ENCODE assay signal across 28 cellular contexts in the genomic region with DNA sequence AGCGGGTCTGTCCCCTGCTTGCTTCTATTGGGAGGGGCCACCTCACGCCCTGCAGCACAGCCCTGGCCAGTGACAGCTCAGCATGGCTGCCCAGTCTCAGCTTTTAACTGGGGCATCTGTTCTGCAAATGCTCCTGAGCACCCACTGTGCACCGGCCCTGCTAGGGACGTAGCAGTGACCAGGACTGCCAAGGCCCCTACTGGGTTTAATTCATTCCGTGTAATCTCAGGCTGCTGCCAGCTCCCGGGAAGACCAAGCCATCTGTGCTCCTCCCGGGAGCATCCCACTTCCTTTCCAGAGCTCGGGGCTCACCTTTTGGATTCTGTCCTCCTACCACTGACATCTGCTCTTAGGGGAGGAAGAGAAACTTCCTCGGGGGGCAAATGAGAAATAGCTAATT.
A peak's percentile ranks its signal among the peaks of the same experiment; 100 is the strongest.
DNase-seq lines count a peak whose midpoint lies in the region; ATAC-seq and TF ChIP-seq lines count a peak whose summit lies in the region.
"Had no signal": no experiment of that assay in that cellular context is flagged by ENCODE, and none has a peak within 500 bp of the region (broad histone marks: within the 10 kb centered on the region; RNA-seq: fewer than 3 reads in every experiment).

No MANE protein-coding gene starts in this region.

- H3K36me3 Mint-ChIP-seq in brain (no peaks in the 10 kb centered on the region), endodermal cell (ENCODE audit: low read depth) (no peaks in the 10 kb centered on the region)
- H3K36me3 Mint-ChIP-seq: CD8-positive, alpha-beta memory T cell had no signal

- H3K4me1 Mint-ChIP-seq in brain (peaks cover 34% of the 10 kb centered on the region), endodermal cell (no peaks in the 10 kb centered on the region)
- H3K4me1 Mint-ChIP-seq: CD8-positive, alpha-beta memory T cell had no signal

- H3K4me3 Mint-ChIP-seq in brain (no peak overlapping the region), endodermal cell (no peak overlapping the region)
- H3K4me3 Mint-ChIP-seq: B cell; CD8-positive, alpha-beta memory T cell; HFFc6 had no signal

- peak; percentile 16 for DNase-seq in NCI-H1694 treated with DMSO at 0.1 percent for 48 hours (lab: John Stamatoyannopoulos, UW)
- no peak for DNase-seq in NCI-H1694 (lab: John Stamatoyannopoulos, UW)
- DNase-seq in endodermal cell = peak; percentile 28
- DNase-seq in sigmoid colon = peak; percentile 45
- DNase-seq in CD1c-positive myeloid dendritic cell (ENCODE audit: extremely low spot score) = no peak
- DNase-seq in hepatic stellate cell (ENCODE audit: low spot score) = no peak
- DNase-seq: CD8-positive, alpha-beta memory T cell; DMS 273 treated with DMSO at 0.1 percent for 48 hours; DMS79; EL; GF-D8; GOT3; HFFc6; IMR-90; KG1; MG63; NCI-H1105 treated with DMSO at 0.1 percent for 48 hours; NCI-H2107; NCI-H526 treated with DMSO at 0.1 percent for 48 hours; SHP77 treated with DMSO at 0.1 percent for 48 hours had no signal

- WGBS in endodermal cell (ENCODE audit: insufficient coverage in 1 of 2, insufficient read length in 1 of 2), 2 experiments = 75 to 86% methylated on average over 4 to 9 of the region's 9 CpGs
- WGBS in sigmoid colon, 2 donors = 76 to 78% methylated on average over 9 of the region's 9 CpGs

- intact Hi-C loops in sigmoid colon (cut with DNase I) = no loop called here

- no peaks in the 10 kb centered on the region for H3K27me3 ChIP-seq in endodermal cell (ENCODE audit: control insufficient read depth, insufficient read depth, low read length, poor library complexity, severe bottlenecking)
- H3K27me3 ChIP-seq in sigmoid colon = peaks cover 0 to 10% (median 0%) of the 10 kb centered on the region in 3 donors
- H3K27me3 ChIP-seq: MG63 had no signal

- TF ChIP-seq CTCF in brain (conservative IDR thresholded peaks at IDR 0.05) (no peak), endodermal cell (conservative IDR thresholded peaks at IDR 0.05) (no peak), sigmoid colon (IDR thresholded peaks at IDR 0.05) (no peak)

- H3K36me3 ChIP-seq in endodermal cell (ENCODE audit: control insufficient read depth, insufficient read depth, low read length) = no peaks in the 10 kb centered on the region
- no peaks in the 10 kb centered on the region for H3K36me3 ChIP-seq in sigmoid colon
- H3K36me3 ChIP-seq: HAP-1, MG63 had no signal

- no peak overlapping the region for H3K9ac ChIP-seq in endodermal cell (ENCODE audit: extremely low read depth, low read length, poor library complexity, severe bottlenecking)

- H3K27ac ChIP-seq in endodermal cell (ENCODE audit: low read depth, low read length) (no peak overlapping the region), sigmoid colon (no peak overlapping the region)
- H3K27ac ChIP-seq: 22Rv1, C4-2B, RWPE1 had no signal

- no peaks in the 10 kb centered on the region for H3K9me3 Mint-ChIP-seq in brain
- H3K9me3 Mint-ChIP-seq in endodermal cell = no peaks in the 10 kb centered on the region
- H3K9me3 Mint-ChIP-seq: CD8-positive, alpha-beta memory T cell had no signal

- no peaks in the 10 kb centered on the region for H3K4me1 ChIP-seq in endodermal cell (ENCODE audit: control insufficient read depth, insufficient read depth, low read length)
- H3K4me1 ChIP-seq in sigmoid colon = no peaks in the 10 kb centered on the region
- H3K4me1 ChIP-seq: HAP-1 had no signal

- H3K27ac Mint-ChIP-seq in brain = peak overlapping the region in 3 of 5 experiments; percentile 55 to 84 (median 71)
- no peak overlapping the region for H3K27ac Mint-ChIP-seq in endodermal cell
- H3K27ac Mint-ChIP-seq: B cell, HFFc6 had no signal

- ATAC-seq in HG02870 (IDR thresholded peaks at IDR 0.05; ENCODE audit: unreplicated experiment) = no peak
- ATAC-seq: Panc1 had no signal

- TF ChIP-seq EP300 in sigmoid colon (IDR thresholded peaks at IDR 0.05) = no peak

- H3K27me3 Mint-ChIP-seq in brain = peaks cover 4% of the 10 kb centered on the region
- H3K27me3 Mint-ChIP-seq in endodermal cell (ENCODE audit: insufficient read depth) = no peaks in the 10 kb centered on the region

- H3K4me3 ChIP-seq in endodermal cell (ENCODE audit: low read length) = no peak overlapping the region
- H3K4me3 ChIP-seq in sigmoid colon = no peak overlapping the region
- H3K4me3 ChIP-seq: HAP-1, MG63 had no signal

- TF ChIP-seq POLR2A in sigmoid colon (IDR thresholded peaks at IDR 0.05) = no peak

- H3K9me3 ChIP-seq in endodermal cell (ENCODE audit: control insufficient read depth, low read length) (no peaks in the 10 kb centered on the region), sigmoid colon (no peaks in the 10 kb centered on the region)
- H3K9me3 ChIP-seq: HAP-1, MG63 had no signal

Comparison
In these comparisons a context has a peak if more than half of its experiments do, and no peak if none do; other contexts are left out.
1. DNase-seq: peak in NCI-H1694 treated with DMSO at 0.1 percent for 48 hours (single experiment), endodermal cell (single experiment) and sigmoid colon (single experiment); none in NCI-H1694 (single experiment), CD1c-positive myeloid dendritic cell (single experiment) and hepatic stellate cell (single experiment).